In the genomic region with DNA sequence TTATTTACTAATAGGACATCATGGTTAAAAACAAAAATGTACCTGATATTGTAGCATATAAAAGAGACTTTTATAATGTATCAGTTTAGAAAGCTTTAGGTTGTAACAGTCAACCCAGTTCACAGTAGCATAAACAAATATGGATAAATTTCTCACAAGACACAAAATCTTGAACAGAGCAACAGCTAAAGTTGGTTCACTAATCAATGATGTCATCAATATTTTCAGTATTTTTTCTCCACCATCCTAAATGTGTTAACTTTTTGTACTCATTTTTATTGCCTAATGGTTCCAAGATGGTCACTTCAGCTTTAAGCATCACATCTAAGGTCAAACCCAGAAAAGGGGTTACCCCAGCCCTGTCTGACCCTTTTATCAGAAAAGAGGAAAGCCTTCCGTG, we compare ENCODE assay signal across 3 cellular contexts.
A peak's percentile ranks its signal among the peaks of the same experiment; 100 is the strongest.
TF ChIP-seq lines count a peak whose summit lies in the region.

No MANE protein-coding gene starts in this region.

TF ChIP-seq in HEK293, 187 proteins besides CTCF, POLR2A, EP300 and RAD21:
- no peak for TF ChIP-seq GLIS2 (tag by site-specific recombination; IDR thresholded peaks at IDR 0.05)
- no peak for TF ChIP-seq ZNF248 (tag by site-specific recombination; IDR thresholded peaks at IDR 0.05)
- TF ChIP-seq, protein P1, sequence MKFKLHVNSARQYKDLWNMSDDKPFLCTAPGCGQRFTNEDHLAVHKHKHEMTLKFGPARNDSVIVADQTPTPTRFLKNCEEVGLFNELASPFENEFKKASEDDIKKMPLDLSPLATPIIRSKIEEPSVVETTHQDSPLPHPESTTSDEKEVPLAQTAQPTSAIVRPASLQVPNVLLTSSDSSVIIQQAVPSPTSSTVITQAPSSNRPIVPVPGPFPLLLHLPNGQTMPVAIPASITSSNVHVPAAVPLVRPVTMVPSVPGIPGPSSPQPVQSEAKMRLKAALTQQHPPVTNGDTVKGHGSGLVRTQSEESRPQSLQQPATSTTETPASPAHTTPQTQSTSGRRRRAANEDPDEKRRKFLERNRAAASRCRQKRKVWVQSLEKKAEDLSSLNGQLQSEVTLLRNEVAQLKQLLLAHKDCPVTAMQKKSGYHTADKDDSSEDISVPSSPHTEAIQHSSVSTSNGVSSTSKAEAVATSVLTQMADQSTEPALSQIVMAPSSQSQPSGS (tag by site-specific recombination; IDR thresholded peaks at IDR 0.05; ENCODE audit: low read depth), result peak; percentile 84
TF ChIP-seq in HEK293: peak in this region for 1.

TF ChIP-seq in K562, 482 proteins besides CTCF, POLR2A, EP300 and RAD21:
- TF ChIP-seq JUN (IDR thresholded peaks at IDR 0.05; ENCODE audit: borderline replicate concordance, low read depth, low read length), result no peak
- TF ChIP-seq JUN (CRISPR knock-in tag; IDR thresholded peaks at IDR 0.05; ENCODE audit: borderline replicate concordance), result no peak
- TF ChIP-seq, protein P2, sequence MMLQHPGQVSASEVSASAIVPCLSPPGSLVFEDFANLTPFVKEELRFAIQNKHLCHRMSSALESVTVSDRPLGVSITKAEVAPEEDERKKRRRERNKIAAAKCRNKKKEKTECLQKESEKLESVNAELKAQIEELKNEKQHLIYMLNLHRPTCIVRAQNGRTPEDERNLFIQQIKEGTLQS (IDR thresholded peaks at IDR 0.05), result peak; percentile 25; the same call in 1 of the 2 replicates
- TF ChIP-seq, protein P2 (CRISPR knock-in tag; conservative IDR thresholded peaks at IDR 0.05), result no peak

TF ChIP-seq in endothelial cell of umbilical vein, 7 proteins besides CTCF, POLR2A, EP300 and RAD21:
- TF ChIP-seq JUN (IDR thresholded peaks at IDR 0.05; ENCODE audit: borderline replicate concordance, insufficient read depth, insufficient read length, low read depth) (peak; percentile 10), POLR2AphosphoS5 (IDR thresholded peaks at IDR 0.05; ENCODE audit: insufficient read depth, low read depth, low read length) (no peak)
